In the genomic region with DNA sequence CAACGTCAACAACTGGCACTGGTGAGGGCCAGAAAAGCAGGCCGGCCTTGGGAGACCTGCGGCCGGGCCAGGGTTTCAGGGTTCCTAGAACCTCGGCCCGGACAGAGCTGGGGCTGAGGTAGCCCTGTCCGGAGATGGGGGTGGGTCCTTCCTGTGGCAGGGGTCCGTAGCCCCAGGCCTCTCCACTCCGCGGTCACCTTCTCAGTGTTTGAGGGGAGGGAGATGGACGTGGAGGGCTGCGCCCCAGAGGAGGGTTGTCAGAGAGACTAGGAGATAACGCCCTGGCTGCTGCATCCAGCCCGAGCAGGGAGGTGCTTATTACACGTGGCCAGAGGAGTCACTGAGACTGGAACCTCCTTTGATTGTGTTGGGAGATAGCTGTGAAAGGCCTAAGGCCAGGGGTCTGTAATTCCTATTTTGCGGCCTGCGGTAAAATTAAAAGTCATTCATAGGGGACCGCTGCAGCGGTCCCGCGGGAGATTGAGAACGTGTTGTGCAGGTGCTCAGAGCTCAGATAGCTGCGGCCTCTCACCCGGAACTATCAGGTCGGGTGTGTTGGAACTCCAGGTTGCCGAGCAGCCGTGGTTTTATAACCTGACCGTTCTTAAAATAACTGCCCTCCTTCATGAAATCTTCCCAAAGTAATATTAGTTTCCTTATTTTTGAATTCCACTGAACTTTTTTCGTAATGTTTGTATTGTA, we compare ENCODE assay signal across 8 cellular contexts. TPM values are rescaled to one million over a fixed set of nuclear protein-coding genes. Genes with fewer than 3 reads are reported as not detected.
DNase-seq lines count a peak whose midpoint lies in the region; ATAC-seq and TF ChIP-seq lines count a peak whose summit lies in the region.

No MANE protein-coding gene starts in this region.

- DNase-seq in HT1080 (ENCODE audit: low read depth) (peak; percentile 33), cardiac fibroblast (ENCODE audit: low read depth in 2 of 2) (peak; percentile 27 to 38), left lung (peak in 1 of 2 donors; percentile 46), DMS114 treated with DMSO at 0.1 percent for 48 hours (lab: John Stamatoyannopoulos, UW; ENCODE audit: unreplicated experiment) (no peak)
- DNase-seq in T-helper 2 cell treated with Interferon-gamma antibody and Interleukin-4, amounts not matched to agents 5 μg/mL and 100 μg/mL, for 36 hours (ENCODE audit: low spot score) = peak; percentile 50
- peak in 2 of 3 experiments; percentile 10 to 22 for DNase-seq in stimulated activated CD4-positive, alpha-beta T cell treated with anti-CD3 and anti-CD28 coated beads, TNF-alpha, amount 100 ng/mL, for 4 hours (ENCODE audit: low read depth in 3 of 3)

- no peaks in the 10 kb centered on the region for H3K9me3 Mint-ChIP-seq in T-helper 2 cell treated with Interferon-gamma antibody and Interleukin-4, amounts not matched to agents 5 μg/mL and 100 μg/mL, for 36 hours

- H3K4me3 Mint-ChIP-seq in T-helper 2 cell treated with Interferon-gamma antibody and Interleukin-4, amounts not matched to agents 5 μg/mL and 100 μg/mL, for 36 hours = peak overlapping the region; percentile 97

- H3K4me3 ChIP-seq in DOHH2 (ENCODE audit: low read length) (peak overlapping the region; percentile 99), cardiac fibroblast (replicated peaks in 1 of 2; ENCODE audit: low read depth in 2 of 2, low read length in 2 of 2) (peak overlapping the region; percentile 90 to 97), left lung (peak overlapping the region; percentile 85 to 89)

- ATAC-seq in GM21423 (IDR thresholded peaks at IDR 0.05; ENCODE audit: unreplicated experiment) (peak; percentile 12), left lung (peak; percentile 31)

- peaks cover 24% of the 10 kb centered on the region for H3K4me1 Mint-ChIP-seq in T-helper 2 cell treated with Interferon-gamma antibody and Interleukin-4, amounts not matched to agents 5 μg/mL and 100 μg/mL, for 36 hours (ENCODE audit: low read depth)

- H3F3A ChIP-seq in DOHH2 (ENCODE audit: control insufficient read depth, insufficient read depth) = no peaks in the 10 kb centered on the region; the same call in 1 of the 2 replicates

- no peaks in the 10 kb centered on the region for H3K27me3 ChIP-seq in DOHH2 (ENCODE audit: control insufficient read depth, low read length)
- H3K27me3 ChIP-seq in left lung = no peaks in the 10 kb centered on the region

- H3K27ac Mint-ChIP-seq in T-helper 2 cell treated with Interferon-gamma antibody and Interleukin-4, amounts not matched to agents 5 μg/mL and 100 μg/mL, for 36 hours = peak overlapping the region; percentile 97

- peaks cover 12% of the 10 kb centered on the region; the same call in 1 of the 2 replicates for H4K20me1 ChIP-seq in DOHH2 (ENCODE audit: control insufficient read depth, insufficient read depth, low read depth, low read length)

- H3K36me3 Mint-ChIP-seq in T-helper 2 cell treated with Interferon-gamma antibody and Interleukin-4, amounts not matched to agents 5 μg/mL and 100 μg/mL, for 36 hours (ENCODE audit: low read depth) = peaks cover 34% of the 10 kb centered on the region

- H3K9me3 ChIP-seq in DOHH2 (ENCODE audit: control insufficient read depth, insufficient read depth, low read length) (no peaks in the 10 kb centered on the region), left lung (no peaks in the 10 kb centered on the region)

- intact Hi-C loops in left lung (cut with DNase I) = no loop called here

- H3K27ac ChIP-seq in DOHH2 (ENCODE audit: low read depth, low read length) (peak overlapping the region; percentile 80), left lung (peak overlapping the region; percentile 88 to 99)

- H3K27me3 Mint-ChIP-seq in T-helper 2 cell treated with Interferon-gamma antibody and Interleukin-4, amounts not matched to agents 5 μg/mL and 100 μg/mL, for 36 hours (ENCODE audit: low read depth) = no peaks in the 10 kb centered on the region

- TF ChIP-seq CTCF in DOHH2 (IDR thresholded peaks at IDR 0.05; ENCODE audit: low read depth, low read length, poor library complexity, severe bottlenecking) = no peak
- TF ChIP-seq CTCF in cardiac fibroblast (IDR thresholded peaks at IDR 0.05; ENCODE audit: low read depth, low read length) = no peak
- peak in 1 of 2 donors; percentile 3 for TF ChIP-seq CTCF in left lung (IDR thresholded peaks at IDR 0.05)

- H3K4me1 ChIP-seq in DOHH2 (ENCODE audit: control insufficient read depth, low read length) = peaks cover 24% of the 10 kb centered on the region
- peaks cover 12 to 32% of the 10 kb centered on the region in 2 donors for H3K4me1 ChIP-seq in left lung

- peak overlapping the region; percentile 85 for H3K4me2 ChIP-seq in DOHH2 (ENCODE audit: low read length)

- peaks cover 78% of the 10 kb centered on the region for H3K79me2 ChIP-seq in DOHH2 (ENCODE audit: control insufficient read depth, low read length)

- H3K36me3 ChIP-seq in DOHH2 (ENCODE audit: control insufficient read depth, low read length) (peaks cover 59% of the 10 kb centered on the region), left lung (peaks cover 4 to 40% of the 10 kb centered on the region in 2 donors)

- no peaks in the 10 kb centered on the region for H3K9me2 ChIP-seq in DOHH2 (replicated peaks; ENCODE audit: control insufficient read depth, low read length)

RNA-seq across cellular contexts. Expression of gene AHSA1, which starts 0.5 kb away (rescaled TPM):
- total RNA-seq in HT1080 (2014; rRNA removed; shearing (Covaris generic)) = 414 and 428 TPM in 2 replicates
- 411 and 418 TPM in 2 replicates for polyA plus RNA-seq in HT1080 (2015; cell fraction: cytosol; rRNA removed)
- polyA plus RNA-seq in HT1080 (2015; cell fraction: nucleus; rRNA removed) = 219 and 231 TPM in 2 replicates
- 100 to 1,000 TPM; 111 to 150 TPM for total RNA-seq in left lung

RNA-seq across cellular contexts. Expression of gene VIPAS39, which starts 1.0 kb away (rescaled TPM):
- total RNA-seq in HT1080 (2014; rRNA removed; shearing (Covaris generic)) = 17.5 and 19.2 TPM in 2 replicates
- 30.9 and 34.9 TPM in 2 replicates for polyA plus RNA-seq in HT1080 (2015; cell fraction: cytosol; rRNA removed)
- polyA plus RNA-seq in HT1080 (2015; cell fraction: nucleus; rRNA removed) = 42.0 and 54.1 TPM in 2 replicates
- 10 to 100 TPM; 15.4 to 16.3 TPM for total RNA-seq in left lung

RNA-seq across cellular contexts. Expression of gene NOXRED1, which starts 35.1 kb away (rescaled TPM):
- total RNA-seq in HT1080 (2014; rRNA removed; shearing (Covaris generic)) = 0.07 TPM in 1 of 2 replicates, not detected in the other
- polyA plus RNA-seq in HT1080 (2015; cell fraction: cytosol; rRNA removed) = 0.15 and 0.21 TPM in 2 replicates
- polyA plus RNA-seq in HT1080 (2015; cell fraction: nucleus; rRNA removed) = 1.3 and 2.3 TPM in 2 replicates
- total RNA-seq in left lung = under 1 TPM; 0.26 to 0.45 TPM

RNA-seq across cellular contexts. Expression of gene ISM2, which starts 40.2 kb away (rescaled TPM):
- not detected in 2 replicates for total RNA-seq in HT1080 (2014; rRNA removed; shearing (Covaris generic))
- polyA plus RNA-seq in HT1080 (2015; cell fraction: cytosol; rRNA removed) = 0.33 and 0.44 TPM in 2 replicates
- polyA plus RNA-seq in HT1080 (2015; cell fraction: nucleus; rRNA removed) = 0.74 and 1.3 TPM in 2 replicates
- total RNA-seq in left lung = not detected
